ENCODE assay signal across 22 cellular contexts in genomic region chr4:79688696-79689095, GRCh38.
"Had no signal": no experiment of that assay in that cellular context is flagged by ENCODE, and none has a peak within 500 bp of the region (broad histone marks: within the 10 kb centered on the region; RNA-seq: fewer than 3 reads in every experiment).

No MANE protein-coding gene starts in this region.

- H3K36me3 Mint-ChIP-seq: stimulated activated naive B cell treated with anti-CD40 and anti-IgM and Interleukin-4, amounts not matched to agents 10 μg/mL and 1 μg/mL and 100 μg/mL, for 72 hours had no signal

- ATAC-seq: heart right ventricle; left lung; lower lobe of right lung; natural killer cell; right lobe of liver; stimulated activated naive B cell treated with anti-CD40 and anti-IgM and Interleukin-4, amounts not matched to agents 10 μg/mL and 1 μg/mL and 100 μg/mL, for 72 hours; stimulated activated naive CD8-positive, alpha-beta T cell treated with anti-CD3 and anti-CD28 coated beads, Interleukin-15, Interleukin-2, amounts not matched to agents 100 U/mL and 50 U/mL, for 24 hours; upper lobe of right lung had no signal

- H3K27ac Mint-ChIP-seq: naive B cell; natural killer cell; progenitor cell of endocrine pancreas; stimulated activated naive B cell treated with anti-CD40 and anti-IgM and Interleukin-4, amounts not matched to agents 10 μg/mL and 1 μg/mL and 100 μg/mL, for 72 hours had no signal

- H3K4me1 Mint-ChIP-seq: natural killer cell had no signal

- DNase-seq: heart right ventricle; islet precursor cell; left lung; lower lobe of right lung; mammary epithelial cell; mesenchymal stem cell; naive B cell; natural killer cell; ovary; right lobe of liver; stimulated activated CD4-positive, alpha-beta T cell treated with anti-CD3 and anti-CD28 coated beads, Interleukin-1b, Interleukin-23, amount 100 ng/mL, for 48 hours; stimulated activated CD4-positive, alpha-beta T cell treated with anti-CD3 and anti-CD28 coated beads, Interleukin-2, amount 100 ng/mL, for 48 hours; stimulated activated CD4-positive, alpha-beta T cell treated with anti-CD3 and anti-CD28 coated beads, Interleukin-4, amount 100 ng/mL, for 4 hours; stimulated activated CD8-positive, alpha-beta memory T cell treated with anti-CD3 and anti-CD28 coated beads, Interleukin-4, amount 100 ng/mL, for 48 hours; stimulated activated naive B cell treated with anti-CD40 and anti-IgM and Interleukin-4, amounts not matched to agents 10 μg/mL and 1 μg/mL and 100 μg/mL, for 72 hours; stimulated activated naive CD8-positive, alpha-beta T cell treated with anti-CD3 and anti-CD28 coated beads, Interleukin-15, Interleukin-2, amounts not matched to agents 100 U/mL and 50 U/mL, for 24 hours; stomach; testis; thyroid gland; trophoblast cell; upper lobe of right lung had no signal

- H3K4me3 Mint-ChIP-seq: naive B cell; natural killer cell; stimulated activated naive B cell treated with anti-CD40 and anti-IgM and Interleukin-4, amounts not matched to agents 10 μg/mL and 1 μg/mL and 100 μg/mL, for 72 hours had no signal

- H3K27me3 Mint-ChIP-seq: progenitor cell of endocrine pancreas had no signal
